In genomic region chr10:70146489-70147488, GRCh38 we compare ENCODE assay signal across 1 cellular context.
TF ChIP-seq lines count a peak whose summit lies in the region.

Gene TYSND1 (minus strand): TSS chr10:70146700. CDS start chr10:70146586, 114 bp downstream.

TF ChIP-seq in HepG2, 621 proteins besides CTCF, POLR2A, EP300 and RAD21 (continued from another document):
- TF ChIP-seq BCLAF1 (IDR thresholded peaks at IDR 0.05) (no peak), ZFP36L2 (CRISPR knock-in tag; IDR thresholded peaks at IDR 0.05) (no peak), HNF4A (CRISPR knock-in tag; IDR thresholded peaks at IDR 0.05) (no peak; the same call in none of the 2 replicates), PLRG1 (conservative IDR thresholded peaks at IDR 0.05) (no peak), ZNF550 (CRISPR knock-in tag; IDR thresholded peaks at IDR 0.05; ENCODE audit: borderline replicate concordance) (no peak), SETDB1 (CRISPR knock-in tag; IDR thresholded peaks at IDR 0.05; ENCODE audit: borderline replicate concordance) (no peak), ZNF382 (CRISPR knock-in tag; IDR thresholded peaks at IDR 0.05; ENCODE audit: borderline replicate concordance) (no peak), SPEN (CRISPR knock-in tag; IDR thresholded peaks at IDR 0.05; ENCODE audit: low read depth) (no peak; the same call in 1 of the 2 replicates), TP53 (CRISPR knock-in tag; conservative IDR thresholded peaks at IDR 0.05) (no peak), PRMT3 (CRISPR knock-in tag; IDR thresholded peaks at IDR 0.05; ENCODE audit: borderline replicate concordance, low read depth) (no peak), THAP9 (CRISPR knock-in tag; IDR thresholded peaks at IDR 0.05; ENCODE audit: borderline replicate concordance) (peak; percentile 42; the same call in 1 of the 2 replicates), AHDC1 (CRISPR knock-in tag; IDR thresholded peaks at IDR 0.05; ENCODE audit: borderline replicate concordance) (peak; percentile 34; the same call in 1 of the 2 replicates), CSRNP2 (CRISPR knock-in tag; conservative IDR thresholded peaks at IDR 0.05; ENCODE audit: low read depth) (no peak), NR2F1 (CRISPR knock-in tag; IDR thresholded peaks at IDR 0.05) (peak in 1 of 2 experiments; percentile 69; a peak in 2 of 4 replicates), ZNF256 (CRISPR knock-in tag; conservative IDR thresholded peaks at IDR 0.05) (peak; percentile 77; the same call in 1 of the 2 replicates), PHF5A (CRISPR knock-in tag; IDR thresholded peaks at IDR 0.05; ENCODE audit: low read depth, unreplicated experiment) (peak; percentile 51), ZNF235 (CRISPR knock-in tag; IDR thresholded peaks at IDR 0.05; ENCODE audit: borderline replicate concordance) (no peak; the same call in 1 of the 2 replicates), ZBTB34 (CRISPR knock-in tag; IDR thresholded peaks at IDR 0.05) (peak; percentile 35; the same call in 1 of the 2 replicates), ZBTB3 (CRISPR knock-in tag; IDR thresholded peaks at IDR 0.05; ENCODE audit: borderline replicate concordance, low read depth) (no peak), PRDM15 (CRISPR knock-in tag; IDR thresholded peaks at IDR 0.05) (peak; percentile 32; the same call in 1 of the 2 replicates), DNMT1 (CRISPR knock-in tag; IDR thresholded peaks at IDR 0.05) (no peak), ZC3H13 (CRISPR knock-in tag; IDR thresholded peaks at IDR 0.05) (peak; percentile 60; the same call in 1 of the 2 replicates)
